Comparison of ENCODE assay signal across 1 cellular context in genomic region chr10:17387861-17388503, GRCh38.
TF ChIP-seq lines count a peak whose summit lies in the region.

No MANE protein-coding gene starts in this region.

TF ChIP-seq in GM23338, 12 proteins besides CTCF, POLR2A, EP300 and RAD21 (continued from another document):
- no peak for TF ChIP-seq ZNF114 (CRISPR knock-in tag; IDR thresholded peaks at IDR 0.05)
- TF ChIP-seq EZH2 (IDR thresholded peaks at IDR 0.05; ENCODE audit: low read depth, unreplicated experiment) = no peak
- no peak for TF ChIP-seq JUNB (IDR thresholded peaks at IDR 0.05; ENCODE audit: unreplicated experiment)
- TF ChIP-seq CREB1 (CRISPR knock-in tag; IDR thresholded peaks at IDR 0.05; ENCODE audit: low read depth) = no peak
- no peak for TF ChIP-seq NANOG (IDR thresholded peaks at IDR 0.05; ENCODE audit: borderline replicate concordance)
- no peak for TF ChIP-seq ETS1 (IDR thresholded peaks at IDR 0.05)
- no peak for TF ChIP-seq STAT1 (IDR thresholded peaks at IDR 0.05; ENCODE audit: unreplicated experiment)
